ENCODE assay signal across 9 cellular contexts in the genomic region with DNA sequence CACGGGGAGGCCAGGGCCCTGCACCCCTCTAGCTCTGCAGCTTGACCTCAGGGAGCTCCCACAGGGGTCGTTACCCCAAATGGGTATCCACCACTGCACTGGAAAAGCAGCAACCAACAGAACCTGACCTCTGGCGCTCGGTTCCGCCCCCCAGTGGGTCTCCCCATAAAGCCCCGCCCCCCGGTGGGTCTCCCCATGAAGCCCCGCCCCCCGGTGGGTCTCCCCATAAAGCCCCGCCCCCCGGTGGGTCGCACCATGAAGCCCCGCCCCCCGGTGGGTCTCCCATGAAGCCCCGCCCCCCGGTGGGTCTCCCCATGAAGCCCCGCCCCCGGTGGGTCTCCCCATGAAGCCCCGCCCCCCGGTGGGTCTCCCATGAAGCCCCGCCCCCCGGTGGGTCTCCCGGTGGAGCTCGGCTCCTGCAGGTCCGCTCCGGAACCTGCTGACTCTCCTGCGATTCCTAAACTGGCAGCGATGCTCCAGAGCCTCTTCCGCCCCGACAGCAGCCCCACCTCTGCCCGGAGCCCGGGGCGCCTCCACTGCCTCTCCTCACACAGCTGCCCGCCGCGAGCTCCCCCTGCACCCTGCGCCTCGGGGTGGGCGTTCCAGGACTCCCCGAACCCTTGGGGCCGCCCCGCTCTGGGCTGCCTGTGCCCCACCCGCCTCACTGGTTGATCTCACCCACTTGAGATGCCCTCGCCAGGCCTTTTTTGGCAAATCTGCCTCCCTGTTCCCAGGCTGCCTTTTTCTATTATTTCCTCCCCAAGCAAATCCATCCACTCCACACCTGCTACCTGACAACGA. TPM values are rescaled to one million over a fixed set of nuclear protein-coding genes. Genes with fewer than 3 reads are reported as not detected.
DNase-seq lines count a peak whose midpoint lies in the region; ATAC-seq and TF ChIP-seq lines count a peak whose summit lies in the region.
"Had no signal": no experiment of that assay in that cellular context is flagged by ENCODE, and none has a peak within 500 bp of the region (broad histone marks: within the 10 kb centered on the region; RNA-seq: fewer than 3 reads in every experiment).

No MANE protein-coding gene starts in this region.

- H3K9me3 ChIP-seq in HEK293 (ENCODE audit: control insufficient read depth, insufficient read depth, low read depth, low read length) = no peaks in the 10 kb centered on the region

- no peak overlapping the region for H3K27ac ChIP-seq in HEK293 (ENCODE audit: extremely low read depth, low read depth, low read length)

- DNase-seq in D341Med (ENCODE audit: low spot score) (peak; percentile 45), ureter (ENCODE audit: low spot score) (no peak)
- peak; percentile 44 for DNase-seq in activated CD4-positive, alpha-beta memory T cell treated with anti-CD3 and anti-CD28 coated beads, Interleukin-2, amount 10 ng/mL, durations not matched to agents 7 days and 5 days
- peak in 4 of 10 donors; percentile 23 to 30 (median 30) for DNase-seq in naive thymus-derived CD8-positive, alpha-beta T cell
- DNase-seq: HCEC 1CT, NCI-H1694 had no signal

- H3K4me3 ChIP-seq in HEK293 (ENCODE audit: low read depth, low read length) = no peak overlapping the region

- H3K4me1 ChIP-seq in HEK293 (ENCODE audit: control insufficient read depth, insufficient read depth, low read length) = no peaks in the 10 kb centered on the region

- no peaks in the 10 kb centered on the region for H3K9me3 Mint-ChIP-seq in activated CD4-positive, alpha-beta memory T cell treated with anti-CD3 and anti-CD28 coated beads, Interleukin-2, amount 10 ng/mL, durations not matched to agents 7 days and 5 days
- H3K9me3 Mint-ChIP-seq in naive thymus-derived CD8-positive, alpha-beta T cell = no peaks in the 10 kb centered on the region

- peak overlapping the region; percentile 87 for H3K27ac Mint-ChIP-seq in activated CD4-positive, alpha-beta memory T cell treated with anti-CD3 and anti-CD28 coated beads, Interleukin-2, amount 10 ng/mL, durations not matched to agents 7 days and 5 days
- H3K27ac Mint-ChIP-seq in naive thymus-derived CD8-positive, alpha-beta T cell = peak overlapping the region in 9 of 10 donors; percentile 84 to 98 (median 94)

- no peaks in the 10 kb centered on the region for H3K36me3 ChIP-seq in HEK293 (ENCODE audit: control insufficient read depth in 2 of 2, insufficient read depth in 1 of 2, low read length in 2 of 2)

- no peaks in the 10 kb centered on the region for H3K36me3 Mint-ChIP-seq in activated CD4-positive, alpha-beta memory T cell treated with anti-CD3 and anti-CD28 coated beads, Interleukin-2, amount 10 ng/mL, durations not matched to agents 7 days and 5 days (ENCODE audit: low read depth)
- H3K36me3 Mint-ChIP-seq in naive thymus-derived CD8-positive, alpha-beta T cell = no peaks in the 10 kb centered on the region

- POLR2A ChIA-PET in HEK293 (lab: Yijun Ruan, JAX) = interaction anchor here (0.6 to 0.7 kb wide), 3 partner anchors 22 to 79 kb away, joined by 3 read pairs; no protein-coding TSS in a partner anchor
- POLR2A ChIA-PET in activated CD4-positive, alpha-beta memory T cell treated with anti-CD3 and anti-CD28 coated beads, Interleukin-2, amount 10 ng/mL, durations not matched to agents 7 days and 5 days (lab: Charles Lee) = interaction anchor here (0.9 to 2.8 kb wide), 5 partner anchors 9 to 112 kb away, joined by 4 to 30 read pairs (median 8); partner anchors contain the start of genes ARFRP1, LIME1 and ZGPAT
- POLR2A ChIA-PET in naive thymus-derived CD8-positive, alpha-beta T cell (lab: Charles Lee) = interaction anchor here (0.8 to 4.5 kb wide), 8 partner anchors 13 to 113 kb away, joined by 3 to 137 read pairs (median 5); partner anchors contain the start of genes ARFRP1, LIME1, SLC2A4RG and ZGPAT

- no peak for TF ChIP-seq CTCF in HEK293 (tag by site-specific recombination; IDR thresholded peaks at IDR 0.05)

- H3K4me3 Mint-ChIP-seq in activated CD4-positive, alpha-beta memory T cell treated with anti-CD3 and anti-CD28 coated beads, Interleukin-2, amount 10 ng/mL, durations not matched to agents 7 days and 5 days = peak overlapping the region; percentile 51
- peak overlapping the region; percentile 67 to 86 (median 78) for H3K4me3 Mint-ChIP-seq in naive thymus-derived CD8-positive, alpha-beta T cell

- CTCF ChIA-PET in HEK293 (lab: Yijun Ruan, JAX) = no interaction called here
- CTCF ChIA-PET in activated CD4-positive, alpha-beta memory T cell treated with anti-CD3 and anti-CD28 coated beads, Interleukin-2, amount 10 ng/mL, durations not matched to agents 7 days and 5 days (lab: Charles Lee) = interaction anchor here (1.4 kb wide), 1 partner anchor 109 kb away, joined by 6 read pairs; no protein-coding TSS in a partner anchor

- H3K4me1 Mint-ChIP-seq in activated CD4-positive, alpha-beta memory T cell treated with anti-CD3 and anti-CD28 coated beads, Interleukin-2, amount 10 ng/mL, durations not matched to agents 7 days and 5 days = peaks cover 29% of the 10 kb centered on the region
- peaks cover 22 to 55% (median 40%) of the 10 kb centered on the region in 4 donors for H3K4me1 Mint-ChIP-seq in naive thymus-derived CD8-positive, alpha-beta T cell

- ATAC-seq in naive thymus-derived CD8-positive, alpha-beta T cell = peak; percentile 28 to 38
- ATAC-seq in HG03135 (IDR thresholded peaks at IDR 0.05; ENCODE audit: unreplicated experiment) (no peak), HG02610 (IDR thresholded peaks at IDR 0.05; ENCODE audit: unreplicated experiment) (no peak)

- H3K27me3 Mint-ChIP-seq in activated CD4-positive, alpha-beta memory T cell treated with anti-CD3 and anti-CD28 coated beads, Interleukin-2, amount 10 ng/mL, durations not matched to agents 7 days and 5 days = peaks cover 3% of the 10 kb centered on the region
- no peaks in the 10 kb centered on the region for H3K27me3 Mint-ChIP-seq in naive thymus-derived CD8-positive, alpha-beta T cell

TF ChIP-seq in HEK293, 187 proteins besides CTCF, POLR2A, EP300 and RAD21:
- TF ChIP-seq ZNF600 (tag by site-specific recombination; IDR thresholded peaks at IDR 0.05) (peak; percentile 42), KLF1 (tag by site-specific recombination; IDR thresholded peaks at IDR 0.05) (peak; percentile 57; the same call in 1 of the 2 replicates), ZBTB21 (tag by site-specific recombination; IDR thresholded peaks at IDR 0.05) (no peak), ZFP3 (tag by site-specific recombination; IDR thresholded peaks at IDR 0.05; ENCODE audit: low read depth) (no peak), GLIS2 (tag by site-specific recombination; IDR thresholded peaks at IDR 0.05) (peak; percentile 50; the same call in 1 of the 2 replicates), WT1 (tag by site-specific recombination; IDR thresholded peaks at IDR 0.05) (no peak), ZNF701 (tag by site-specific recombination; IDR thresholded peaks at IDR 0.05) (no peak), ZFP69B (tag by site-specific recombination; IDR thresholded peaks at IDR 0.05) (no peak), OVOL3 (tag by site-specific recombination; IDR thresholded peaks at IDR 0.05) (no peak)
- TF ChIP-seq, protein P1, sequence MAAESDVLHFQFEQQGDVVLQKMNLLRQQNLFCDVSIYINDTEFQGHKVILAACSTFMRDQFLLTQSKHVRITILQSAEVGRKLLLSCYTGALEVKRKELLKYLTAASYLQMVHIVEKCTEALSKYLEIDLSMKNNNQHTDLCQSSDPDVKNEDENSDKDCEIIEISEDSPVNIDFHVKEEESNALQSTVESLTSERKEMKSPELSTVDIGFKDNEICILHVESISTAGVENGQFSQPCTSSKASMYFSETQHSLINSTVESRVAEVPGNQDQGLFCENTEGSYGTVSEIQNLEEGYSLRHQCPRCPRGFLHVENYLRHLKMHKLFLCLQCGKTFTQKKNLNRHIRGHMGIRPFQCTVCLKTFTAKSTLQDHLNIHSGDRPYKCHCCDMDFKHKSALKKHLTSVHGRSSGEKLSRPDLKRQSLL (tag by site-specific recombination; IDR thresholded peaks at IDR 0.05) = 0 out of 2 replicates have a peak, but pooled peaks have one; percentile 33

RNA-seq across cellular contexts. Expression of gene SLC2A4RG, which starts 12.1 kb away (rescaled TPM):
- total RNA-seq in activated CD4-positive, alpha-beta memory T cell treated with anti-CD3 and anti-CD28 coated beads, Interleukin-2, amount 10 ng/mL, durations not matched to agents 7 days and 5 days = 10 to 100 TPM; 88.3 to 90.4 TPM
- total RNA-seq in naive thymus-derived CD8-positive, alpha-beta T cell = 100 to 1,000 TPM; 124 to 134 TPM
- polyA plus RNA-seq in naive thymus-derived CD8-positive, alpha-beta T cell = 1 to 10 TPM; 3.8 to 4.8 (median 4.7) TPM
- 93.6 TPM for total RNA-seq in ureter

RNA-seq across cellular contexts. Expression of gene LIME1, which starts 15.2 kb away (rescaled TPM):
- total RNA-seq in activated CD4-positive, alpha-beta memory T cell treated with anti-CD3 and anti-CD28 coated beads, Interleukin-2, amount 10 ng/mL, durations not matched to agents 7 days and 5 days = 100 to 1,000 TPM; 181 to 186 TPM
- 100 to 1,000 TPM in 1 of 2 experiments, 10 to 100 TPM in 1; 95.0 to 104 TPM for total RNA-seq in naive thymus-derived CD8-positive, alpha-beta T cell
- 100 to 1,000 TPM; 255 to 292 (median 282) TPM for polyA plus RNA-seq in naive thymus-derived CD8-positive, alpha-beta T cell
- 7.3 TPM for total RNA-seq in ureter

RNA-seq across cellular contexts. Expression of gene ZGPAT, which starts 43.8 kb away (rescaled TPM):
- 10 to 100 TPM; 41.6 to 42.8 TPM for total RNA-seq in activated CD4-positive, alpha-beta memory T cell treated with anti-CD3 and anti-CD28 coated beads, Interleukin-2, amount 10 ng/mL, durations not matched to agents 7 days and 5 days
- total RNA-seq in naive thymus-derived CD8-positive, alpha-beta T cell = 10 to 100 TPM; 52.6 to 53.9 TPM
- polyA plus RNA-seq in naive thymus-derived CD8-positive, alpha-beta T cell = 10 to 100 TPM; 42.3 to 73.8 (median 47.1) TPM
- 29.4 TPM for total RNA-seq in ureter

RNA-seq across cellular contexts. Expression of gene ARFRP1, which starts 43.9 kb away (rescaled TPM):
- 10 to 100 TPM; 52.9 to 53.4 TPM for total RNA-seq in activated CD4-positive, alpha-beta memory T cell treated with anti-CD3 and anti-CD28 coated beads, Interleukin-2, amount 10 ng/mL, durations not matched to agents 7 days and 5 days
- 100 to 1,000 TPM; 106 to 108 TPM for total RNA-seq in naive thymus-derived CD8-positive, alpha-beta T cell
- polyA plus RNA-seq in naive thymus-derived CD8-positive, alpha-beta T cell = 10 to 100 TPM; 60.1 to 92.1 (median 80.9) TPM
- total RNA-seq in ureter = 69.8 TPM

RNA-seq across cellular contexts. Expression of gene TNFRSF6B, which starts 55.2 kb away (rescaled TPM):
- not detected for total RNA-seq in activated CD4-positive, alpha-beta memory T cell treated with anti-CD3 and anti-CD28 coated beads, Interleukin-2, amount 10 ng/mL, durations not matched to agents 7 days and 5 days
- 1 to 10 TPM in 1 of 2 experiments, under 1 TPM in 1; 0.96 to 1.1 TPM for total RNA-seq in naive thymus-derived CD8-positive, alpha-beta T cell
- polyA plus RNA-seq in naive thymus-derived CD8-positive, alpha-beta T cell = under 1 TPM in 2 of 3 donors, not detected in 1; 0.22 to 0.84 TPM
- 19.8 TPM for total RNA-seq in ureter

Comparison
In these comparisons a context has a peak if more than half of its experiments do, and no peak if none do; other contexts are left out.
1. ATAC-seq: peak in naive thymus-derived CD8-positive, alpha-beta T cell (2 of 2); none in HG03135 (single experiment) and HG02610 (single experiment).
2. RNA of gene LIME1, which starts 15.2 kb away (total RNA-seq): 181 to 186 TPM in activated CD4-positive, alpha-beta memory T cell treated with anti-CD3 and anti-CD28 coated beads, Interleukin-2, amount 10 ng/mL, durations not matched to agents 7 days and 5 days and 95.0 to 104 TPM in naive thymus-derived CD8-positive, alpha-beta T cell; 7.3 TPM in ureter (single experiment); every median in the first group is over 10 times any median in the second.